16 cellular contexts compared by ENCODE assay signal in genomic region chr17:62727916-62728672, GRCh38.
DNase-seq lines count a peak whose midpoint lies in the region; ATAC-seq and TF ChIP-seq lines count a peak whose summit lies in the region.
"Had no signal": no experiment of that assay in that cellular context is flagged by ENCODE, and none has a peak within 500 bp of the region (broad histone marks: within the 10 kb centered on the region; RNA-seq: fewer than 3 reads in every experiment).

No MANE protein-coding gene starts in this region.

- H3K27me3 ChIP-seq in GM23338 (ENCODE audit: insufficient read depth) (no peaks in the 10 kb centered on the region), OCI-LY3 (ENCODE audit: low read depth, low read length) (no peaks in the 10 kb centered on the region), foreskin keratinocyte (no peaks in the 10 kb centered on the region)
- H3K27me3 ChIP-seq: testis had no signal

- TF ChIP-seq CTCF in C4-2B (conservative IDR thresholded peaks at IDR 0.05), result peak; percentile 22
- TF ChIP-seq CTCF in GM23338 (conservative IDR thresholded peaks at IDR 0.05; ENCODE audit: low read depth in 2 of 2), result peak; percentile 17 to 48; a peak in 3 of 4 replicates
- TF ChIP-seq CTCF in OCI-LY3 (IDR thresholded peaks at IDR 0.05; ENCODE audit: low read depth, low read length), result 0 out of 2 replicates have a peak, but pooled peaks have one; percentile 17
- peak; percentile 29 for TF ChIP-seq CTCF in foreskin keratinocyte (conservative IDR thresholded peaks at IDR 0.05)

- no peaks in the 10 kb centered on the region for H3K9me3 ChIP-seq in OCI-LY3 (ENCODE audit: insufficient read depth, low read length)
- H3K9me3 ChIP-seq: adrenal gland, testis had no signal

- H3F3A ChIP-seq in GM23338 (replicated peaks; ENCODE audit: low read depth), result no peaks in the 10 kb centered on the region

- no peak overlapping the region for H3K4me3 ChIP-seq in GM23338
- H3K4me3 ChIP-seq in OCI-LY3 (ENCODE audit: low read length), result no peak overlapping the region
- H3K4me3 ChIP-seq: adrenal gland, testis had no signal

- no peaks in the 10 kb centered on the region for H3K36me3 ChIP-seq in GM23338 (ENCODE audit: insufficient read depth)
- peaks cover 4% of the 10 kb centered on the region for H3K36me3 ChIP-seq in OCI-LY3 (replicated peaks; ENCODE audit: low read depth, low read length)
- H3K36me3 ChIP-seq: adrenal gland had no signal

- H3K27ac ChIP-seq in C4-2B, result peak overlapping the region; percentile 68; the same call in 1 of the 2 replicates
- no peak overlapping the region for H3K27ac ChIP-seq in GM23338 (ENCODE audit: low read depth)
- H3K27ac ChIP-seq in OCI-LY3 (ENCODE audit: low read length), result no peak overlapping the region
- H3K27ac ChIP-seq in foreskin keratinocyte, result no peak overlapping the region
- H3K27ac ChIP-seq: adrenal gland, testis had no signal

- no peak overlapping the region for H2AFZ ChIP-seq in GM23338
- no peak overlapping the region for H2AFZ ChIP-seq in OCI-LY3 (ENCODE audit: low read depth, low read length)

- no peaks in the 10 kb centered on the region for H4K20me1 ChIP-seq in GM23338 (replicated peaks; ENCODE audit: insufficient read depth)
- H4K20me1 ChIP-seq in OCI-LY3 (ENCODE audit: insufficient read depth, low read length), result no peaks in the 10 kb centered on the region

- peak; percentile 78 for ATAC-seq in GM23338
- ATAC-seq in foreskin keratinocyte, result no peak
- no peak for ATAC-seq in stimulated activated effector memory CD8-positive, alpha-beta T cell treated with anti-CD3 and anti-CD28 coated beads, Interleukin-12 subunit alpha, Interleukin-12 subunit beta, amount 100 ng/mL, for 72 hours
- ATAC-seq in HG03159 (IDR thresholded peaks at IDR 0.05; ENCODE audit: unreplicated experiment), result no peak
- ATAC-seq in HG03135 (IDR thresholded peaks at IDR 0.05; ENCODE audit: unreplicated experiment), result no peak
- ATAC-seq: activated T-cell treated with anti-CD3 and anti-CD28 coated beads, Interleukin-2, amount 50 U/mL, for 72 hours; left lobe of liver; naive thymus-derived CD4-positive, alpha-beta T cell had no signal

- H3K9me2 ChIP-seq in GM23338 (ENCODE audit: insufficient read depth), result no peaks in the 10 kb centered on the region

- H3K36me3 Mint-ChIP-seq in GM23338 (ENCODE audit: low read depth), result no peaks in the 10 kb centered on the region; the same call in 2 of the 3 replicates
- peaks cover 6% of the 10 kb centered on the region for H3K36me3 Mint-ChIP-seq in stimulated activated effector memory CD8-positive, alpha-beta T cell treated with anti-CD3 and anti-CD28 coated beads, Interleukin-12 subunit alpha, Interleukin-12 subunit beta, amount 100 ng/mL, for 72 hours

- no peak overlapping the region for H3K9ac ChIP-seq in OCI-LY3 (ENCODE audit: low read length)

- no peak overlapping the region for H3K4me3 Mint-ChIP-seq in GM23338
- no peak overlapping the region for H3K4me3 Mint-ChIP-seq in stimulated activated effector memory CD8-positive, alpha-beta T cell treated with anti-CD3 and anti-CD28 coated beads, Interleukin-12 subunit alpha, Interleukin-12 subunit beta, amount 100 ng/mL, for 72 hours
- H3K4me3 Mint-ChIP-seq: activated T-cell treated with anti-CD3 and anti-CD28 coated beads, Interleukin-2, amount 50 U/mL, for 72 hours; CD4-positive, alpha-beta T cell; naive thymus-derived CD4-positive, alpha-beta T cell had no signal

- no peak overlapping the region for H3K27ac Mint-ChIP-seq in GM23338
- H3K27ac Mint-ChIP-seq in stimulated activated effector memory CD8-positive, alpha-beta T cell treated with anti-CD3 and anti-CD28 coated beads, Interleukin-12 subunit alpha, Interleukin-12 subunit beta, amount 100 ng/mL, for 72 hours, result no peak overlapping the region
- H3K27ac Mint-ChIP-seq: activated T-cell treated with anti-CD3 and anti-CD28 coated beads, Interleukin-2, amount 50 U/mL, for 72 hours; CD4-positive, alpha-beta T cell; naive thymus-derived CD4-positive, alpha-beta T cell had no signal

- peaks cover 6% of the 10 kb centered on the region for H3K27me3 Mint-ChIP-seq in GM23338 (ENCODE audit: insufficient read depth, low read depth, poor library complexity)
- H3K27me3 Mint-ChIP-seq: CD4-positive, alpha-beta T cell had no signal

- peaks cover 9% of the 10 kb centered on the region for H3K9me3 Mint-ChIP-seq in GM23338
- H3K9me3 Mint-ChIP-seq in stimulated activated effector memory CD8-positive, alpha-beta T cell treated with anti-CD3 and anti-CD28 coated beads, Interleukin-12 subunit alpha, Interleukin-12 subunit beta, amount 100 ng/mL, for 72 hours, result no peaks in the 10 kb centered on the region
- H3K9me3 Mint-ChIP-seq: CD4-positive, alpha-beta T cell; naive thymus-derived CD4-positive, alpha-beta T cell had no signal

- no peak overlapping the region for H3K4me2 ChIP-seq in GM23338
- peak overlapping the region; percentile 15; the same call in 1 of the 2 replicates for H3K4me2 ChIP-seq in OCI-LY3 (ENCODE audit: low read length)

- DNase-seq in GM23338 (ENCODE audit: low spot score) (peak; percentile 44), foreskin keratinocyte (no peak)
- no peak for DNase-seq in stimulated activated effector memory CD8-positive, alpha-beta T cell treated with anti-CD3 and anti-CD28 coated beads, Interleukin-12 subunit alpha, Interleukin-12 subunit beta, amount 100 ng/mL, for 72 hours (ENCODE audit: low spot score in 2 of 2)
- DNase-seq: activated T-cell treated with anti-CD3 and anti-CD28 coated beads, Interleukin-2, amount 50 U/mL, for 72 hours; adrenal gland; CD4-positive, alpha-beta T cell; erythroblast; hypothalamus; naive thymus-derived CD4-positive, alpha-beta T cell; NCI-H1105; testis had no signal

- H3K4me1 ChIP-seq in GM23338 (ENCODE audit: insufficient read depth) (peaks cover 12% of the 10 kb centered on the region), OCI-LY3 (ENCODE audit: low read length) (peaks cover 39% of the 10 kb centered on the region), foreskin keratinocyte (peaks cover 22% of the 10 kb centered on the region)

- H3K79me2 ChIP-seq in GM23338 (replicated peaks; ENCODE audit: insufficient read depth) (no peaks in the 10 kb centered on the region), OCI-LY3 (ENCODE audit: low read length) (no peaks in the 10 kb centered on the region)

- peaks cover 28% of the 10 kb centered on the region for H3K4me1 Mint-ChIP-seq in GM23338
- H3K4me1 Mint-ChIP-seq in stimulated activated effector memory CD8-positive, alpha-beta T cell treated with anti-CD3 and anti-CD28 coated beads, Interleukin-12 subunit alpha, Interleukin-12 subunit beta, amount 100 ng/mL, for 72 hours, result peaks cover 33% of the 10 kb centered on the region

TF ChIP-seq in GM23338, 12 proteins besides CTCF, POLR2A, EP300 and RAD21 (continues in another document):
- TF ChIP-seq STAT1 (IDR thresholded peaks at IDR 0.05; ENCODE audit: unreplicated experiment) (no peak), JUNB (IDR thresholded peaks at IDR 0.05; ENCODE audit: unreplicated experiment) (no peak), ZNF331 (CRISPR knock-in tag; IDR thresholded peaks at IDR 0.05; ENCODE audit: low read depth) (no peak)
